Comparison of ENCODE assay signal across 8 cellular contexts in the genomic region with DNA sequence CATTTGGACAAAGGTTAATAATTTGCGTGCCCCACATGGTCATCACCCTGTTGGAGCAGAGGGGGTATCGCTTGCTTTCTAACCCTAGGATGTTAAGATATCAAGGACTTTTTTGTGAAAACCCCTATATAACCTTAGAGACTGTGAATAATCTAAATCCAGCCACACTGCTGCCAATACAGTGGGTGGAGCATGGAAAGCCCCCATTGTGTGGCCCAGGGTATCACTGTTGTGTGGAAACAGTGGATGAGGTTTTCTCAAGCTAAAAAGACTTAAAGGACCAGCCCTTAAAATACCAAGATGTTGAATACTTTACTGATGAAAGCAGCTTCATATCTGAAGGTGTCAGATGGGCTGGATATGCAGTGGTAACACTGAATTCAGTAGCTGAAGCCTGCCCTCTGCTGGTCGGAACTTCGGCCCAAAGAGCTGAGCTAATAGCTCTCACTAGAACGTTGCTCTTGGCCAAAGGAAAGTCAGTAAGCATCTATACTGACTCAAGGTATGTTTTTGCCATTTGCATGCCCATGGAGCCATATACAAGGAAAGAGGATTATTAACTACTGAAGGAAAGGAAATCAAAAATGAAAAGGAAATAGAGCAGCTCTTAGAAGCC.
DNase-seq lines count a peak whose midpoint lies in the region; ATAC-seq, FAIRE-seq and TF ChIP-seq lines count a peak whose summit lies in the region.

No MANE protein-coding gene starts in this region.

- no peak overlapping the region for H3K18ac ChIP-seq in H1 (ENCODE audit: extremely low read depth, low read length)

- H2BK5ac ChIP-seq in H1 (ENCODE audit: low read depth, low read length): no peak overlapping the region

- no peaks in the 10 kb centered on the region for H3K27me3 ChIP-seq in H1 (replicated peaks in 1 of 4; ENCODE audit: control insufficient read depth in 3 of 4, extremely low read depth in 1 of 4, insufficient read depth in 3 of 4, low read length in 3 of 4)

- H4K8ac ChIP-seq in H1 (ENCODE audit: extremely low read depth, insufficient read depth, low read length): no peak overlapping the region

- no peaks in the 10 kb centered on the region for H3K27me3 Mint-ChIP-seq in activated naive CD4-positive, alpha-beta T cell treated with anti-CD3 and anti-CD28 coated beads for 36 hours (ENCODE audit: low read depth)
- H3K27me3 Mint-ChIP-seq in mesothelial cell of epicardium (ENCODE audit: low read depth): no peaks in the 10 kb centered on the region
- H3K27me3 Mint-ChIP-seq in stimulated activated memory B cell treated with anti-CD40 and anti-IgM and Interleukin-4, amounts not matched to agents 10 μg/mL and 1 μg/mL and 100 μg/mL, for 72 hours: no peaks in the 10 kb centered on the region

- peaks cover 11% of the 10 kb centered on the region for H3K9me3 Mint-ChIP-seq in activated naive CD4-positive, alpha-beta T cell treated with anti-CD3 and anti-CD28 coated beads for 36 hours
- peaks cover 30% of the 10 kb centered on the region for H3K9me3 Mint-ChIP-seq in mesothelial cell of epicardium
- peaks cover 11% of the 10 kb centered on the region for H3K9me3 Mint-ChIP-seq in stimulated activated memory B cell treated with anti-CD40 and anti-IgM and Interleukin-4, amounts not matched to agents 10 μg/mL and 1 μg/mL and 100 μg/mL, for 72 hours

- WGBS in H1 (ENCODE audit: extremely low coverage in 1 of 2, insufficient coverage in 1 of 2, insufficient read length in 1 of 2, insufficient replicate concordance in 2 of 2, low coverage in 1 of 2, low lambda C conversion rate in 2 of 2, missing lambda C conversion rate in 1 of 2), 2 experiments: 50% methylated on average over 5 of the region's 5 CpGs; no CpG with 5 or more reads in 1 of the 2 experiments

- no peak overlapping the region for H3K4me3 ChIP-seq in H1 (ENCODE audit: extremely low read depth in 1 of 4, insufficient read depth in 2 of 4, low read depth in 3 of 4, low read length in 4 of 4)

- H3K36me3 Mint-ChIP-seq in activated naive CD4-positive, alpha-beta T cell treated with anti-CD3 and anti-CD28 coated beads for 36 hours (ENCODE audit: low read depth): no peaks in the 10 kb centered on the region
- H3K36me3 Mint-ChIP-seq in mesothelial cell of epicardium: peaks cover 4% of the 10 kb centered on the region
- H3K36me3 Mint-ChIP-seq in stimulated activated memory B cell treated with anti-CD40 and anti-IgM and Interleukin-4, amounts not matched to agents 10 μg/mL and 1 μg/mL and 100 μg/mL, for 72 hours: no peaks in the 10 kb centered on the region

- H2AFZ ChIP-seq in H1 (ENCODE audit: low read length): no peak overlapping the region

- H3K27ac Mint-ChIP-seq in activated naive CD4-positive, alpha-beta T cell treated with anti-CD3 and anti-CD28 coated beads for 36 hours: no peak overlapping the region
- no peak overlapping the region for H3K27ac Mint-ChIP-seq in mesothelial cell of epicardium
- H3K27ac Mint-ChIP-seq in stimulated activated memory B cell treated with anti-CD40 and anti-IgM and Interleukin-4, amounts not matched to agents 10 μg/mL and 1 μg/mL and 100 μg/mL, for 72 hours: no peak overlapping the region

- H3K36me3 ChIP-seq in H1 (ENCODE audit: control insufficient read depth in 2 of 4, insufficient read depth in 4 of 4, low read length in 3 of 4): no peaks in the 10 kb centered on the region

- no peak overlapping the region for H3K4me2 ChIP-seq in H1 (ENCODE audit: insufficient read depth in 1 of 2, low read depth in 2 of 2, low read length in 2 of 2)

- peak; percentile 82 for TF ChIP-seq RAD21 in H1 (IDR thresholded peaks at IDR 0.05 in 1 of 2, conservative IDR thresholded peaks at IDR 0.05 in 1 of 2; ENCODE audit: low read depth in 2 of 2, low read length in 2 of 2)

- peaks cover 8 to 11% of the 10 kb centered on the region in 2 experiments; a peak in 3 of 4 replicates for H3K9me3 ChIP-seq in H1 (ENCODE audit: insufficient read depth in 2 of 2, low read depth in 1 of 2, low read length in 1 of 2)

- H3K23ac ChIP-seq in H1 (ENCODE audit: insufficient read length): no peak overlapping the region

- peak; percentile 58 for ATAC-seq in HG03565 (IDR thresholded peaks at IDR 0.05; ENCODE audit: unreplicated experiment)
- ATAC-seq in stimulated activated memory B cell treated with anti-CD40 and anti-IgM and Interleukin-4, amounts not matched to agents 10 μg/mL and 1 μg/mL and 100 μg/mL, for 72 hours: no peak

- CTCF ChIA-PET in activated naive CD4-positive, alpha-beta T cell treated with anti-CD3 and anti-CD28 coated beads for 36 hours (lab: Charles Lee): interaction anchor here (0.7 to 1.6 kb wide), 4 partner anchors 10 to 388 kb away, joined by 3 read pairs; no protein-coding TSS in a partner anchor
- CTCF ChIA-PET in RWPE1 (lab: Yijun Ruan, JAX) (interaction anchor here (0.6 to 1.4 kb wide), 6 partner anchors 318 to 1694 kb away, joined by 3 to 7 read pairs (median 4); no protein-coding TSS in a partner anchor), H1 (lab: Charles Lee; ENCODE audit: partially characterized antibody) (interaction anchor here (0.6 to 6.6 kb wide), 37 partner anchors 8 to 486 kb away, joined by 3 to 47 read pairs (median 5); no protein-coding TSS in a partner anchor)

- H3K4me1 ChIP-seq in H1 (replicated peaks in 1 of 4; ENCODE audit: control insufficient read depth in 3 of 4, insufficient read depth in 4 of 4, low read length in 3 of 4): no peaks in the 10 kb centered on the region

- no peak for TF ChIP-seq POLR2A in H1 (IDR thresholded peaks at IDR 0.05; ENCODE audit: control extremely low read depth in 1 of 2, low read depth in 2 of 2, low read length in 2 of 2)

- peak; percentile 78 for FAIRE-seq in H1 (lab: Jason Lieb, UNC)

- TF ChIP-seq CTCF in RWPE1 (conservative IDR thresholded peaks at IDR 0.05; ENCODE audit: low read depth) (peak; percentile 44), H1 (IDR thresholded peaks at IDR 0.05; ENCODE audit: control extremely low read depth in 1 of 3, insufficient read depth in 1 of 3, low read depth in 1 of 3, low read length in 3 of 3) (peak; percentile 58 to 81 (median 62)), mesothelial cell of epicardium (IDR thresholded peaks at IDR 0.05; ENCODE audit: unreplicated experiment) (peak; percentile 60)

- H4K5ac ChIP-seq in H1 (ENCODE audit: insufficient read length, low read depth, low read length): no peak overlapping the region

- no peak overlapping the region for H2BK12ac ChIP-seq in H1 (ENCODE audit: low read depth, low read length)

- H3K27ac ChIP-seq in RWPE1 (no peak overlapping the region), H1 (ENCODE audit: low read depth, low read length) (no peak overlapping the region)

- no peaks in the 10 kb centered on the region for H3K23me2 ChIP-seq in H1 (ENCODE audit: low read depth, low read length)

- no peak for TF ChIP-seq EP300 in H1 (IDR thresholded peaks at IDR 0.05; ENCODE audit: borderline replicate concordance in 1 of 2, low read depth in 2 of 2, low read length in 2 of 2)

- no peak overlapping the region for H3K4ac ChIP-seq in H1 (replicated peaks; ENCODE audit: insufficient read length, low read depth, low read length)

- H3K9ac ChIP-seq in H1 (replicated peaks in 1 of 4; ENCODE audit: extremely low read depth in 1 of 4, low read depth in 3 of 4, low read length in 3 of 4): no peak overlapping the region

- no peak overlapping the region for H3K14ac ChIP-seq in H1 (ENCODE audit: insufficient read length)

- peak; percentile 64 for DNase-seq in activated naive CD4-positive, alpha-beta T cell treated with anti-CD3 and anti-CD28 coated beads for 36 hours
- DNase-seq in activated naive CD4-positive, alpha-beta T cell (lab: John Stamatoyannopoulos, UW): no peak
- DNase-seq in RWPE1 (ENCODE audit: low spot score): peak; percentile 5
- peak; percentile 21 to 90 for DNase-seq in H1 (ENCODE audit: low read depth in 1 of 2, low spot score in 2 of 2)
- peak; percentile 51 to 82 for DNase-seq in mesothelial cell of epicardium (ENCODE audit: low spot score in 2 of 2, unreplicated experiment in 2 of 2)
- DNase-seq in central memory CD4-positive, alpha-beta T cell: no peak

- H3K4me1 Mint-ChIP-seq in activated naive CD4-positive, alpha-beta T cell treated with anti-CD3 and anti-CD28 coated beads for 36 hours (ENCODE audit: low read depth): no peaks in the 10 kb centered on the region
- H3K4me1 Mint-ChIP-seq in mesothelial cell of epicardium: peaks cover 5% of the 10 kb centered on the region
- H3K4me1 Mint-ChIP-seq in stimulated activated memory B cell treated with anti-CD40 and anti-IgM and Interleukin-4, amounts not matched to agents 10 μg/mL and 1 μg/mL and 100 μg/mL, for 72 hours: no peaks in the 10 kb centered on the region

- H4K91ac ChIP-seq in H1 (replicated peaks; ENCODE audit: insufficient read length, low read length): no peak overlapping the region

- no peak overlapping the region for H2BK20ac ChIP-seq in H1 (ENCODE audit: low read length)

- no peak overlapping the region for H2BK120ac ChIP-seq in H1 (replicated peaks; ENCODE audit: low read depth, low read length)

- no peak overlapping the region for H3K4me3 Mint-ChIP-seq in activated naive CD4-positive, alpha-beta T cell treated with anti-CD3 and anti-CD28 coated beads for 36 hours
- H3K4me3 Mint-ChIP-seq in mesothelial cell of epicardium: no peak overlapping the region
- no peak overlapping the region for H3K4me3 Mint-ChIP-seq in stimulated activated memory B cell treated with anti-CD40 and anti-IgM and Interleukin-4, amounts not matched to agents 10 μg/mL and 1 μg/mL and 100 μg/mL, for 72 hours

- H2AK5ac ChIP-seq in H1 (ENCODE audit: low read depth, low read length): no peak overlapping the region

- intact Hi-C loops in activated naive CD4-positive, alpha-beta T cell treated with anti-CD3 and anti-CD28 coated beads for 36 hours (cut with micrococcal nuclease): loop anchor here (1.0 kb wide), 1 partner anchor 408 kb away; no protein-coding TSS in a partner anchor

- no peak overlapping the region for H3K56ac ChIP-seq in H1 (replicated peaks; ENCODE audit: insufficient read length, low read depth, low read length)

- no peak overlapping the region for H2BK15ac ChIP-seq in H1 (ENCODE audit: low read length)

- H4K20me1 ChIP-seq in H1 (replicated peaks in 1 of 2; ENCODE audit: control insufficient read depth in 1 of 2, insufficient read depth in 2 of 2, low read length in 2 of 2): no peaks in the 10 kb centered on the region

- H3K79me2 ChIP-seq in H1 (ENCODE audit: control insufficient read depth in 1 of 2, insufficient read depth in 2 of 2, low read length in 2 of 2): no peaks in the 10 kb centered on the region

- no peaks in the 10 kb centered on the region for H3K79me1 ChIP-seq in H1 (ENCODE audit: low read depth, low read length)

- POLR2A ChIA-PET in RWPE1 (lab: Yijun Ruan, JAX; ENCODE audit: low non-redundant PET): no interaction called here
- POLR2A ChIA-PET in H1 (lab: Charles Lee; ENCODE audit: partially characterized antibody): no interaction called here

TF ChIP-seq in H1, 55 proteins besides CTCF, POLR2A, EP300 and RAD21 (continues in another document):
- TF ChIP-seq HDAC2 (IDR thresholded peaks at IDR 0.05; ENCODE audit: borderline replicate concordance in 1 of 2, low read depth in 2 of 2, low read length in 2 of 2): no peak
- no peak for TF ChIP-seq KDM4A (IDR thresholded peaks at IDR 0.05; ENCODE audit: low read depth, low read length, severe bottlenecking)
- no peak for TF ChIP-seq BACH1 (IDR thresholded peaks at IDR 0.05; ENCODE audit: low read length)
- TF ChIP-seq TEAD4 (IDR thresholded peaks at IDR 0.05; ENCODE audit: low read depth, low read length): no peak
- no peak for TF ChIP-seq TAF7 (optimal IDR thresholded peaks at IDR 0.05; ENCODE audit: borderline replicate concordance, low read depth, low read length)

Comparison
In these comparisons a context has a peak if more than half of its experiments do, and no peak if none do; other contexts are left out.
1. DNase-seq: peak in activated naive CD4-positive, alpha-beta T cell treated with anti-CD3 and anti-CD28 coated beads for 36 hours (single experiment), RWPE1 (single experiment), H1 (2 of 2) and mesothelial cell of epicardium (2 of 2); none in activated naive CD4-positive, alpha-beta T cell (0 of 4) and central memory CD4-positive, alpha-beta T cell (single experiment).
2. Peak in every context shown above with its lines, with median percentiles within 50 percentile points of each other: CTCF ChIP-seq.